29 cellular contexts compared by ENCODE assay signal in the genomic region with DNA sequence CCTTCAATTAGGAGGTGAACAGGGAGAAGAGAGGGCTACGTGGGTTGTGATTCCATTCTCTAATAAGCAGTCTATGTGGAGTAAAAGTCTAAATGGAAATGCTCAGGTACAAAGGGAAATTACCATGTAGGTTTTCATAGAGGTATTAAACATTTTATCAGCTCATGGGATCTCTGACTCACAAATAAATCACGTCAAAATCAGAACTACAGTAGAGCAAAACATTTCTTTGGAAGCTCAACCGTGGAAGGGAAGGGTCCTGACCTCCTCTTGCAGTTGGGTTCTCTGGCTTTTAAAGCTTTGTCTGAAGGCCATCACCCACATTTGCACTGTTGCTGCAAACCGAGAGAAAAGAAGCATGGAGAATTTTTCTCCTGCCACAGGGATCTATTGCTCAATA. TPM values are rescaled to one million over a fixed set of nuclear protein-coding genes. Genes with fewer than 3 reads are reported as not detected.
"Had no signal": no experiment of that assay in that cellular context is flagged by ENCODE, and none has a peak within 500 bp of the region (broad histone marks: within the 10 kb centered on the region; RNA-seq: fewer than 3 reads in every experiment).

No MANE protein-coding gene starts in this region.

- H2AFZ ChIP-seq: neural progenitor cell had no signal

- ATAC-seq: natural killer cell; pancreas; right cardiac atrium; right lobe of liver; stimulated activated effector memory CD8-positive, alpha-beta T cell treated with anti-CD3 and anti-CD28 coated beads, Interleukin-12 subunit alpha, Interleukin-12 subunit beta, amount 100 ng/mL, for 72 hours; stimulated activated naive B cell treated with anti-CD40 and anti-IgM and Interleukin-4, amounts not matched to agents 10 μg/mL and 1 μg/mL and 100 μg/mL, for 72 hours had no signal

- H3K27me3 ChIP-seq: neural progenitor cell, pancreas, right lobe of liver, sigmoid colon, thyroid gland, upper lobe of left lung, vagina had no signal

- H3K4me3 ChIP-seq: neural progenitor cell, pancreas, prostate gland, right lobe of liver, sigmoid colon, stomach, thoracic aorta, thyroid gland, tibial nerve, upper lobe of left lung, vagina had no signal

- H3K27ac ChIP-seq: neural progenitor cell, pancreas, prostate gland, right lobe of liver, sigmoid colon, stomach, thoracic aorta, thyroid gland, tibial nerve, upper lobe of left lung, vagina had no signal

- H3K9me3 ChIP-seq: pancreas, prostate gland, right lobe of liver, sigmoid colon, stomach, thoracic aorta, thyroid gland, upper lobe of left lung, vagina had no signal

- DNase-seq: natural killer cell; occipital lobe; pancreas; right cardiac atrium; right lobe of liver; sigmoid colon; small intestine; stimulated activated CD4-positive, alpha-beta T cell treated with anti-CD3 and anti-CD28 coated beads, Interleukin-15, amount 100 ng/mL, for 24 hours; stimulated activated CD4-positive, alpha-beta T cell treated with anti-CD3 and anti-CD28 coated beads, Interleukin-2, amount 100 ng/mL, for 24 hours; stimulated activated CD4-positive, alpha-beta T cell treated with anti-CD3 and anti-CD28 coated beads, Interleukin-2, amount 100 ng/mL, for 48 hours; stimulated activated CD4-positive, alpha-beta T cell treated with anti-CD3 and anti-CD28 coated beads, Interleukin-4, amount 100 ng/mL, for 24 hours; stimulated activated naive B cell treated with anti-CD40 and anti-IgM and Interleukin-4, amounts not matched to agents 10 μg/mL and 1 μg/mL and 100 μg/mL, for 72 hours; stimulated activated naive CD4-positive, alpha-beta T cell treated with Interleukin-2 at 50 U/mL for 16 hours; stomach; thyroid gland; trophoblast cell; upper lobe of left lung had no signal

- H3K4me2 ChIP-seq: neural progenitor cell had no signal

- H3K9ac ChIP-seq: neural progenitor cell had no signal

- H3K4me1 ChIP-seq: neural progenitor cell, pancreas, prostate gland, right lobe of liver, sigmoid colon, stomach, thyroid gland, tibial nerve, upper lobe of left lung, vagina had no signal

- H3K36me3 ChIP-seq: neural progenitor cell, pancreas, prostate gland, right lobe of liver, sigmoid colon, stomach, thoracic aorta, thyroid gland, tibial nerve, upper lobe of left lung, vagina had no signal

RNA-seq across cellular contexts. Expression of gene PGPEP1L, which starts 24.1 kb away (rescaled TPM):
- total RNA-seq: natural killer cell, osteocyte, pulmonary artery endothelial cell, right lobe of liver, stomach, subcutaneous adipose tissue, temporal lobe, thyroid gland, tibial nerve, upper lobe of left lung, ureter, vagina had no signal
- polyA plus RNA-seq: neural cell, sigmoid colon had no signal
